Comparison of ENCODE assay signal across 1 cellular context in genomic region chr17:42411321-42411820, GRCh38.
TF ChIP-seq lines count a peak whose summit lies in the region.

No MANE protein-coding gene starts in this region.

TF ChIP-seq in IMR-90, 13 proteins besides CTCF, POLR2A, EP300 and RAD21:
- TF ChIP-seq NFE2L2 (IDR thresholded peaks at IDR 0.05; ENCODE audit: low read depth, low read length) (no peak), MXI1 (IDR thresholded peaks at IDR 0.05; ENCODE audit: borderline replicate concordance, low read depth, low read length) (no peak), SMC3 (IDR thresholded peaks at IDR 0.05; ENCODE audit: low read depth, low read length) (no peak), ELK1 (IDR thresholded peaks at IDR 0.05; ENCODE audit: borderline replicate concordance, low read depth, low read length) (no peak), MAFK (IDR thresholded peaks at IDR 0.05; ENCODE audit: low read depth, low read length) (no peak), BHLHE40 (IDR thresholded peaks at IDR 0.05; ENCODE audit: low read depth, low read length) (no peak)
TF ChIP-seq in IMR-90: peak in this region for 0.
